21 cellular contexts compared by ENCODE assay signal in the genomic region with DNA sequence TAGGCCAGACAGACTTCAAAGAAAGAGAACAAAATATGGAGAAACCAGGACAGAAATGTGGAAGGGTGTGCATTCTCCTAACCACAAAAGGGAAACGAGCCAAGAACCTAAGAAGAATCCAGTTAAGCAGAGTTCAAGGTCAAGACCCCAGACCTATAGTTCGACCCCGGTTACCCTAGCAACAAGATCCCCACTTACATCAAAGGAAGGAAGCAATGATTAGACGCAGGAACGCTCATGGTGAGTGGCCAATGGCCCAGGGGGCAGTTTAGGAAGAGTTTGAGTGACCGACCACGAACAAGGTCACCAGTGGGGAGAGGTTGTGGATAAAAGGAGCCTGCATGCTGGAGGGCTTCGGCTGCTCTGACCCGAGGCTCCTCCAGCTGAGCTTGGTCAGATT. TPM values are rescaled to one million over a fixed set of nuclear protein-coding genes. Genes with fewer than 3 reads are reported as not detected.
"Had no signal": no experiment of that assay in that cellular context is flagged by ENCODE, and none has a peak within 500 bp of the region (broad histone marks: within the 10 kb centered on the region; RNA-seq: fewer than 3 reads in every experiment).

No MANE protein-coding gene starts in this region.

- H3K27me3 ChIP-seq: MG63 had no signal

- H3K9ac ChIP-seq: SK-N-SH had no signal

- H3K4me2 ChIP-seq: SK-N-SH had no signal

- H3K9me3 ChIP-seq: MG63, SK-N-SH had no signal

- H3K4me3 ChIP-seq: MG63 had no signal

- DNase-seq: IMR-90, Karpas-422, KG1, MG63, NCI-H1092, NCI-H1105 treated with DMSO at 0.1 percent for 48 hours, NCI-H1417 treated with DMSO at 0.1 percent for 48 hours, NCI-H187, NCI-H2029, NCI-H2081 treated with DMSO at 0.1 percent for 48 hours, NCI-H2171, NCI-H226, NCI-H510A, NCI-H524 treated with DMSO at 0.1 percent for 48 hours, NCI-H69, NCI-H774, SHP77, SK-N-SH, SW 1271 had no signal

- H3K27ac ChIP-seq: RWPE1 had no signal

- H3K36me3 ChIP-seq: MG63 had no signal

RNA-seq across cellular contexts. Expression of a gene that starts 36.2 kb away (rescaled TPM):
- polyA plus RNA-seq: IMR-90, SK-N-SH had no signal

RNA-seq across cellular contexts. Expression of a gene that starts 42.0 kb away (rescaled TPM):
- total RNA-seq: HT-29, IMR-90 had no signal
- polyA plus RNA-seq: IMR-90 had no signal
